In genomic region chr1:5954964-5955363, GRCh38 we compare ENCODE assay signal across 23 cellular contexts. TPM values are rescaled to one million over a fixed set of nuclear protein-coding genes. Genes with fewer than 3 reads are reported as not detected.
DNase-seq lines count a peak whose midpoint lies in the region; ATAC-seq and TF ChIP-seq lines count a peak whose summit lies in the region.
"Had no signal": no experiment of that assay in that cellular context is flagged by ENCODE, and none has a peak within 500 bp of the region (broad histone marks: within the 10 kb centered on the region; RNA-seq: fewer than 3 reads in every experiment).

No MANE protein-coding gene starts in this region.

- no peak overlapping the region for H3K27ac ChIP-seq in smooth muscle cell (ENCODE audit: low read depth)
- H3K27ac ChIP-seq: ascending aorta, dorsolateral prefrontal cortex, neutrophil, prostate gland, SJSA1, tibial artery had no signal

- no peaks in the 10 kb centered on the region for H4K20me1 ChIP-seq in smooth muscle cell (ENCODE audit: low read depth)

- no peak overlapping the region for H2AFZ ChIP-seq in smooth muscle cell (ENCODE audit: low read depth)

- WGBS in smooth muscle cell (ENCODE audit: low lambda C conversion rate): 97% methylated on average over 5 of the region's 5 CpGs

- no peaks in the 10 kb centered on the region for H3K4me1 ChIP-seq in smooth muscle cell (ENCODE audit: low read depth)
- H3K4me1 ChIP-seq: ascending aorta, prostate gland, SJSA1, tibial artery had no signal

- intact Hi-C loops in natural killer cell (cut with micrococcal nuclease): no loop called here

- H3K4me3 Mint-ChIP-seq in natural killer cell treated with Interleukin-12 subunit alpha and Interleukin-12 subunit beta and Interleukin-15 and Interleukin-18, amount 100 ng/mL, for 72 hours: peak overlapping the region; percentile 77
- no peak overlapping the region for H3K4me3 Mint-ChIP-seq in natural killer cell
- peak overlapping the region; percentile 56 for H3K4me3 Mint-ChIP-seq in activated T-helper 17 cell treated with anti-CD3 and anti-CD28 coated beads, Interleukin-2, amount 50 U/mL, for 72 hours
- H3K4me3 Mint-ChIP-seq: activated naive CD4-positive, alpha-beta T cell treated with anti-CD3 and anti-CD28 coated beads for 36 hours had no signal

- no peak overlapping the region for H3K4me2 ChIP-seq in smooth muscle cell

- no peak overlapping the region for H3K9ac ChIP-seq in smooth muscle cell (ENCODE audit: low read depth)

- TF ChIP-seq CTCF in natural killer cell (IDR thresholded peaks at IDR 0.05) (no peak), smooth muscle cell (IDR thresholded peaks at IDR 0.05; ENCODE audit: borderline replicate concordance, insufficient read depth, poor library complexity, severe bottlenecking) (no peak)

- H3F3A ChIP-seq in smooth muscle cell (ENCODE audit: low read depth): no peaks in the 10 kb centered on the region

- H3K36me3 ChIP-seq in smooth muscle cell (ENCODE audit: low read depth): peaks cover 4% of the 10 kb centered on the region
- H3K36me3 ChIP-seq: prostate gland, SJSA1 had no signal

- peak overlapping the region; percentile 15 to 89 for H3K27ac Mint-ChIP-seq in natural killer cell treated with Interleukin-12 subunit alpha and Interleukin-12 subunit beta and Interleukin-15 and Interleukin-18, amount 100 ng/mL, for 72 hours
- no peak overlapping the region for H3K27ac Mint-ChIP-seq in natural killer cell
- peak overlapping the region; percentile 57 for H3K27ac Mint-ChIP-seq in activated T-helper 17 cell treated with anti-CD3 and anti-CD28 coated beads, Interleukin-2, amount 50 U/mL, for 72 hours
- H3K27ac Mint-ChIP-seq: activated naive CD4-positive, alpha-beta T cell treated with anti-CD3 and anti-CD28 coated beads for 36 hours; IgD-negative memory B cell had no signal

- H3K36me3 Mint-ChIP-seq in natural killer cell treated with Interleukin-12 subunit alpha and Interleukin-12 subunit beta and Interleukin-15 and Interleukin-18, amount 100 ng/mL, for 72 hours: peaks cover 17% of the 10 kb centered on the region
- no peaks in the 10 kb centered on the region for H3K36me3 Mint-ChIP-seq in natural killer cell
- H3K36me3 Mint-ChIP-seq in activated T-helper 17 cell treated with anti-CD3 and anti-CD28 coated beads, Interleukin-2, amount 50 U/mL, for 72 hours (ENCODE audit: low read depth): peaks cover 52% of the 10 kb centered on the region

- H3K27me3 ChIP-seq in smooth muscle cell (ENCODE audit: low read depth): no peaks in the 10 kb centered on the region
- H3K27me3 ChIP-seq: ascending aorta, dorsolateral prefrontal cortex, neutrophil, SJSA1, tibial artery had no signal

- H3K79me2 ChIP-seq in smooth muscle cell (ENCODE audit: low read depth): no peaks in the 10 kb centered on the region

- no peaks in the 10 kb centered on the region for H3K27me3 Mint-ChIP-seq in natural killer cell treated with Interleukin-12 subunit alpha and Interleukin-12 subunit beta and Interleukin-15 and Interleukin-18, amount 100 ng/mL, for 72 hours
- no peaks in the 10 kb centered on the region for H3K27me3 Mint-ChIP-seq in natural killer cell (ENCODE audit: low read depth in 2 of 2)
- H3K27me3 Mint-ChIP-seq in activated T-helper 17 cell treated with anti-CD3 and anti-CD28 coated beads, Interleukin-2, amount 50 U/mL, for 72 hours: no peaks in the 10 kb centered on the region

- no peaks in the 10 kb centered on the region for H3K9me3 ChIP-seq in smooth muscle cell (replicated peaks; ENCODE audit: low read depth)
- H3K9me3 ChIP-seq: ascending aorta, neutrophil, prostate gland, SJSA1, tibial artery had no signal

- no peaks in the 10 kb centered on the region for H3K9me3 Mint-ChIP-seq in natural killer cell treated with Interleukin-12 subunit alpha and Interleukin-12 subunit beta and Interleukin-15 and Interleukin-18, amount 100 ng/mL, for 72 hours
- H3K9me3 Mint-ChIP-seq in natural killer cell: no peaks in the 10 kb centered on the region
- no peaks in the 10 kb centered on the region for H3K9me3 Mint-ChIP-seq in activated T-helper 17 cell treated with anti-CD3 and anti-CD28 coated beads, Interleukin-2, amount 50 U/mL, for 72 hours
- H3K9me3 Mint-ChIP-seq: activated naive CD4-positive, alpha-beta T cell treated with anti-CD3 and anti-CD28 coated beads for 36 hours; IgD-negative memory B cell had no signal

- no peak overlapping the region for H3K4me3 ChIP-seq in smooth muscle cell
- H3K4me3 ChIP-seq: ascending aorta, dorsolateral prefrontal cortex, lung, prostate gland, SJSA1, tibial artery had no signal

- no peak for DNase-seq in natural killer cell treated with Interleukin-12 subunit alpha and Interleukin-12 subunit beta and Interleukin-15 and Interleukin-18, amount 100 ng/mL, for 72 hours (ENCODE audit: low spot score)
- DNase-seq in natural killer cell (no peak), smooth muscle cell (lab: John Stamatoyannopoulos, UW; ENCODE audit: unreplicated experiment) (no peak)
- DNase-seq in central memory CD4-positive, alpha-beta T cell: no peak
- DNase-seq: activated naive CD4-positive, alpha-beta T cell treated with anti-CD3 and anti-CD28 coated beads for 36 hours; DMS53; GDM1; kidney glomerular epithelial cell; NCI-H1417 treated with DMSO at 0.1 percent for 48 hours; NCI-H524 treated with DMSO at 0.1 percent for 48 hours; stimulated activated CD4-positive, alpha-beta T cell treated with anti-CD3 and anti-CD28 coated beads, Interleukin-1b, Interleukin-23, amount 100 ng/mL, for 48 hours; stimulated activated naive CD4-positive, alpha-beta T cell had no signal

- H3K4me1 Mint-ChIP-seq in natural killer cell treated with Interleukin-12 subunit alpha and Interleukin-12 subunit beta and Interleukin-15 and Interleukin-18, amount 100 ng/mL, for 72 hours (ENCODE audit: low read depth in 2 of 2): peaks cover 12 to 27% of the 10 kb centered on the region in 2 donors
- H3K4me1 Mint-ChIP-seq in natural killer cell: peaks cover 10 to 14% of the 10 kb centered on the region in 2 donors
- peaks cover 16% of the 10 kb centered on the region for H3K4me1 Mint-ChIP-seq in activated T-helper 17 cell treated with anti-CD3 and anti-CD28 coated beads, Interleukin-2, amount 50 U/mL, for 72 hours

- peak in 1 of 2 donors; percentile 71 for ATAC-seq in natural killer cell treated with Interleukin-12 subunit alpha and Interleukin-12 subunit beta and Interleukin-15 and Interleukin-18, amount 100 ng/mL, for 72 hours
- ATAC-seq in natural killer cell: no peak
- ATAC-seq in HG02938 (IDR thresholded peaks at IDR 0.05; ENCODE audit: unreplicated experiment): peak; percentile 75
- peak; percentile 78 for ATAC-seq in activated T-helper 17 cell treated with anti-CD3 and anti-CD28 coated beads, Interleukin-2, amount 50 U/mL, for 72 hours (replicated peaks)
- ATAC-seq in HG03442 (IDR thresholded peaks at IDR 0.05; ENCODE audit: unreplicated experiment): no peak

RNA-seq across cellular contexts. Expression of gene NPHP4, which starts 37.3 kb away (rescaled TPM):
- total RNA-seq in natural killer cell treated with Interleukin-12 subunit alpha and Interleukin-12 subunit beta and Interleukin-15 and Interleukin-18, amount 100 ng/mL, for 72 hours: 10 to 100 TPM; 27.6 to 58.5 TPM
- total RNA-seq in natural killer cell (10 to 100 TPM in 2 of 3 donors, 1 to 10 TPM in 1; 6.3 to 14.7 (median 10.1) TPM), smooth muscle cell (8.4 and 8.6 TPM in 2 replicates)
- total RNA-seq in activated T-helper 17 cell treated with anti-CD3 and anti-CD28 coated beads, Interleukin-2, amount 50 U/mL, for 72 hours: 10 to 100 TPM; 21.5 to 35.7 TPM
- polyA plus RNA-seq in smooth muscle cell: 4.9 and 5.4 TPM in 2 replicates

Comparison
In these comparisons a context has a peak if more than half of its experiments do, and no peak if none do; other contexts are left out.
1. H3K27ac Mint-ChIP-seq: peak in natural killer cell treated with Interleukin-12 subunit alpha and Interleukin-12 subunit beta and Interleukin-15 and Interleukin-18, amount 100 ng/mL, for 72 hours (2 of 2) and activated T-helper 17 cell treated with anti-CD3 and anti-CD28 coated beads, Interleukin-2, amount 50 U/mL, for 72 hours (single experiment); none in natural killer cell (0 of 2).
2. ATAC-seq: peak in HG02938 (single experiment) and activated T-helper 17 cell treated with anti-CD3 and anti-CD28 coated beads, Interleukin-2, amount 50 U/mL, for 72 hours (single experiment); none in natural killer cell (0 of 3) and HG03442 (single experiment).